ENCODE assay signal across 17 cellular contexts in genomic region chr3:172688588-172688987, GRCh38. TPM values are rescaled to one million over a fixed set of nuclear protein-coding genes. Genes with fewer than 3 reads are reported as not detected.
DNase-seq lines count a peak whose midpoint lies in the region; ATAC-seq, FAIRE-seq and TF ChIP-seq lines count a peak whose summit lies in the region.
"Had no signal": no experiment of that assay in that cellular context is flagged by ENCODE, and none has a peak within 500 bp of the region (broad histone marks: within the 10 kb centered on the region; RNA-seq: fewer than 3 reads in every experiment).

No MANE protein-coding gene starts in this region.

- DNase-seq in Calu3: no peak
- no peak for DNase-seq in Panc1 (ENCODE audit: low read depth, low spot score)
- DNase-seq in right atrium auricular region (ENCODE audit: low spot score): no peak
- DNase-seq in pancreas: no peak
- DNase-seq in ascending aorta (ENCODE audit: low spot score in 2 of 2): no peak
- no peak for DNase-seq in stimulated activated naive CD4-positive, alpha-beta T cell (lab: John Stamatoyannopoulos, UW)
- DNase-seq in stimulated activated CD4-positive, alpha-beta T cell treated with anti-CD3 and anti-CD28 coated beads, Interleukin-1b, Interleukin-23, amount 100 ng/mL, for 48 hours: no peak
- no peak for DNase-seq in DMS79 treated with DMSO at 0.1 percent for 48 hours (lab: John Stamatoyannopoulos, UW)
- DNase-seq: CD8-positive, alpha-beta memory T cell; GOT3; NCI-H1092; NCI-H146; NCI-H2081; NCI-H524 had no signal

- no peak overlapping the region for H3K4me3 Mint-ChIP-seq in Calu3 (ENCODE audit: low read depth, unreplicated experiment)
- H3K4me3 Mint-ChIP-seq: CD8-positive, alpha-beta memory T cell had no signal

- H3K36me3 Mint-ChIP-seq in Calu3 (ENCODE audit: insufficient read depth, unreplicated experiment): peaks cover 20% of the 10 kb centered on the region

- BruUV-seq in Calu3 (replicated peaks; lab: Mats Ljungman, UMichigan) (no TSS peak), Panc1 (replicated peaks; lab: Mats Ljungman, UMichigan) (no TSS peak)

- in situ Hi-C loops in Panc1 (cut with HindIII; ENCODE audit: low pct_unique_long_range_greater_than_20kb, low sequenced_read_pairs): no loop called here

- H3K27me3 ChIP-seq in Panc1 (ENCODE audit: control insufficient read depth, insufficient read depth, low read length) (no peaks in the 10 kb centered on the region), right atrium auricular region (no peaks in the 10 kb centered on the region), pancreas (no peaks in the 10 kb centered on the region), ascending aorta (no peaks in the 10 kb centered on the region)
- H3K27me3 ChIP-seq: BLaER1 had no signal

- H3K4me3 ChIP-seq in Panc1 (ENCODE audit: low read depth in 2 of 2, low read length in 2 of 2) (no peak overlapping the region), right atrium auricular region (no peak overlapping the region), pancreas (no peak overlapping the region), ascending aorta (no peak overlapping the region)
- H3K4me3 ChIP-seq: BLaER1 had no signal

- ATAC-seq in Panc1 (peak; percentile 63; the same call in 1 of the 2 replicates), pancreas (peak; percentile 62 to 70 (median 66))

- H3K27me3 Mint-ChIP-seq in Calu3 (ENCODE audit: unreplicated experiment): no peaks in the 10 kb centered on the region
- H3K27me3 Mint-ChIP-seq: CD8-positive, alpha-beta memory T cell had no signal

- TF ChIP-seq CTCF in Calu3 (IDR thresholded peaks at IDR 0.05; ENCODE audit: unreplicated experiment): no peak
- TF ChIP-seq CTCF in Panc1 (IDR thresholded peaks at IDR 0.05): no peak
- no peak for TF ChIP-seq CTCF in right atrium auricular region (IDR thresholded peaks at IDR 0.05)
- no peak for TF ChIP-seq CTCF in pancreas (IDR thresholded peaks at IDR 0.05)
- TF ChIP-seq CTCF in ascending aorta (IDR thresholded peaks at IDR 0.05): no peak

- H3K27ac ChIP-seq in Panc1 (ENCODE audit: low read length): peak overlapping the region; percentile 52; the same call in 1 of the 2 replicates
- peak overlapping the region; percentile 29 to 80 for H3K27ac ChIP-seq in right atrium auricular region
- H3K27ac ChIP-seq in pancreas: peak overlapping the region in 1 of 4 donors; percentile 3
- no peak overlapping the region for H3K27ac ChIP-seq in ascending aorta
- H3K27ac ChIP-seq: BLaER1, KMS-11 had no signal

- no peak for FAIRE-seq in pancreas (lab: Jason Lieb, UNC)
- FAIRE-seq: GM12892 had no signal

- 53% methylated on average over 4 of the region's 4 CpGs for WGBS in pancreas, 2 donors

- H3K4me1 Mint-ChIP-seq in Calu3 (ENCODE audit: low read depth, unreplicated experiment): peaks cover 68% of the 10 kb centered on the region

- peak overlapping the region; percentile 38 for H3K27ac Mint-ChIP-seq in Calu3 (ENCODE audit: unreplicated experiment)
- H3K27ac Mint-ChIP-seq: CD8-positive, alpha-beta memory T cell had no signal

- H3K4me1 ChIP-seq in Panc1 (ENCODE audit: control insufficient read depth, insufficient read depth, low read length): peaks cover 27% of the 10 kb centered on the region
- H3K4me1 ChIP-seq in right atrium auricular region: peaks cover 0 to 16% of the 10 kb centered on the region in 2 donors
- peaks cover 3 to 16% (median 10%) of the 10 kb centered on the region in 3 donors for H3K4me1 ChIP-seq in pancreas
- H3K4me1 ChIP-seq in ascending aorta: no peaks in the 10 kb centered on the region

- H3K36me3 ChIP-seq in Panc1 (ENCODE audit: control insufficient read depth, insufficient read depth, low read length): no peaks in the 10 kb centered on the region
- no peaks in the 10 kb centered on the region for H3K36me3 ChIP-seq in right atrium auricular region
- no peaks in the 10 kb centered on the region for H3K36me3 ChIP-seq in pancreas
- H3K36me3 ChIP-seq in ascending aorta: no peaks in the 10 kb centered on the region
- H3K36me3 ChIP-seq: BLaER1 had no signal

- H3K9me3 ChIP-seq in Panc1 (ENCODE audit: control insufficient read depth, insufficient read depth, low read depth, low read length) (no peaks in the 10 kb centered on the region), right atrium auricular region (no peaks in the 10 kb centered on the region), pancreas (no peaks in the 10 kb centered on the region), ascending aorta (no peaks in the 10 kb centered on the region)
- H3K9me3 ChIP-seq: BLaER1 had no signal

- POLR2A ChIA-PET in Panc1 (lab: Charles Lee): no interaction called here

- CTCF ChIA-PET in Calu3 (lab: Charles Lee): interaction anchor here (0.7 to 1.2 kb wide), 4 partner anchors 11 to 23 kb away, joined by 4 to 7 read pairs (median 4); partner anchors contain the start of gene NCEH1
- CTCF ChIA-PET in Panc1 (lab: Charles Lee): interaction anchor here (1.0 kb wide), 1 partner anchor 15 kb away, joined by 7 read pairs; no protein-coding TSS in a partner anchor

- intact Hi-C loops in Calu3 (cut with micrococcal nuclease; ENCODE audit: unreplicated experiment): no loop called here
- intact Hi-C loops in Panc1 (cut with micrococcal nuclease; ENCODE audit: unreplicated experiment): no loop called here
- intact Hi-C loops in pancreas (cut with DNase I): no loop called here
- intact Hi-C loops in ascending aorta (cut with DNase I): no loop called here

- no peaks in the 10 kb centered on the region for H3K9me3 Mint-ChIP-seq in Calu3 (ENCODE audit: low read depth, unreplicated experiment)
- H3K9me3 Mint-ChIP-seq: CD8-positive, alpha-beta memory T cell had no signal

RNA-seq across cellular contexts. Expression of gene NCEH1, which starts 22.3 kb away (rescaled TPM):
- 159 and 163 TPM in 2 replicates for total RNA-seq in Calu3 (2022)
- 73.0 TPM for total RNA-seq in Panc1 (2021; ENCODE audit: unreplicated experiment)
- 31.7 TPM for polyA plus RNA-seq in Panc1 (2012; ENCODE audit: insufficient read length)
- 10 to 100 TPM; 14.3 to 21.1 TPM for total RNA-seq in right atrium auricular region
- total RNA-seq in pancreas: 10 to 100 TPM in 2 of 6 donors, 1 to 10 TPM in 4; 4.7 to 26.0 (median 7.3) TPM
- polyA plus RNA-seq in pancreas: 1 to 10 TPM; 2.6 to 3.9 TPM
- total RNA-seq in ascending aorta: 19.1 TPM

Comparison
In these comparisons a context has a peak if more than half of its experiments do, and no peak if none do; other contexts are left out.
1. H3K27ac ChIP-seq: peak in Panc1 (single experiment) and right atrium auricular region (2 of 2); none in ascending aorta (0 of 2).